ENCODE assay signal across 1 cellular context in genomic region chr1:53160924-53161378, GRCh38.
A peak's percentile ranks its signal among the peaks of the same experiment; 100 is the strongest.
TF ChIP-seq lines count a peak whose summit lies in the region.

No MANE protein-coding gene starts in this region.

TF ChIP-seq in HepG2, 621 proteins besides CTCF, POLR2A, EP300 and RAD21 (continued from another document and continues in another):
- TF ChIP-seq ZBTB4 (CRISPR knock-in tag; IDR thresholded peaks at IDR 0.05; ENCODE audit: borderline replicate concordance) (peak; percentile 91; the same call in 1 of the 2 replicates), PAXIP1 (CRISPR knock-in tag; conservative IDR thresholded peaks at IDR 0.05) (peak; percentile 100), FOXJ3 (CRISPR knock-in tag; IDR thresholded peaks at IDR 0.05; ENCODE audit: borderline replicate concordance) (peak; percentile 91), TERF1 (CRISPR knock-in tag; IDR thresholded peaks at IDR 0.05) (no peak), GLI4 (CRISPR knock-in tag; IDR thresholded peaks at IDR 0.05; ENCODE audit: borderline replicate concordance) (peak; percentile 26; the same call in 1 of the 2 replicates), NCOA5 (CRISPR knock-in tag; IDR thresholded peaks at IDR 0.05) (no peak), RBM22 (optimal IDR thresholded peaks at IDR 0.05; ENCODE audit: low read length) (peak; percentile 29), IRF9 (CRISPR knock-in tag; IDR thresholded peaks at IDR 0.05; ENCODE audit: borderline replicate concordance) (no peak; the same call in 1 of the 2 replicates), TCF12 (IDR thresholded peaks at IDR 0.05) (no peak), TCF12 (CRISPR knock-in tag; IDR thresholded peaks at IDR 0.05) (peak; percentile 81; the same call in 1 of the 2 replicates), ZNF441 (CRISPR knock-in tag; IDR thresholded peaks at IDR 0.05; ENCODE audit: borderline replicate concordance) (peak; percentile 77; the same call in 1 of the 2 replicates), CSRNP2 (CRISPR knock-in tag; conservative IDR thresholded peaks at IDR 0.05; ENCODE audit: low read depth) (no peak), ZNF282 (IDR thresholded peaks at IDR 0.05; ENCODE audit: partially characterized antibody) (no peak), AHDC1 (CRISPR knock-in tag; IDR thresholded peaks at IDR 0.05; ENCODE audit: borderline replicate concordance) (peak; percentile 94), STAT6 (CRISPR knock-in tag; IDR thresholded peaks at IDR 0.05; ENCODE audit: borderline replicate concordance) (peak; percentile 65; the same call in 1 of the 2 replicates), BRCA1 (CRISPR knock-in tag; IDR thresholded peaks at IDR 0.05) (no peak; the same call in 1 of the 2 replicates), AGO1 (IDR thresholded peaks at IDR 0.05; ENCODE audit: low read depth, low read length, poor library complexity, severe bottlenecking) (no peak), NCOR1 (IDR thresholded peaks at IDR 0.05; ENCODE audit: borderline replicate concordance, low read length) (peak; percentile 97), ZNF576 (CRISPR knock-in tag; IDR thresholded peaks at IDR 0.05) (no peak), CENPBD1 (CRISPR knock-in tag; IDR thresholded peaks at IDR 0.05; ENCODE audit: borderline replicate concordance, low read depth) (no peak), ZNF496 (CRISPR knock-in tag; IDR thresholded peaks at IDR 0.05; ENCODE audit: insufficient replicate concordance) (no peak), ISX (CRISPR knock-in tag; conservative IDR thresholded peaks at IDR 0.05) (no peak), ZBTB8A (CRISPR knock-in tag; IDR thresholded peaks at IDR 0.05; ENCODE audit: borderline replicate concordance, low read depth) (no peak), KAT7 (CRISPR knock-in tag; IDR thresholded peaks at IDR 0.05; ENCODE audit: borderline replicate concordance) (no peak), KLF16 (CRISPR knock-in tag; IDR thresholded peaks at IDR 0.05) (peak in 1 of 2 experiments; percentile 66; a peak in 1 of 4 replicates), SCMH1 (CRISPR knock-in tag; IDR thresholded peaks at IDR 0.05; ENCODE audit: borderline replicate concordance) (no peak), CBX5 (CRISPR knock-in tag; IDR thresholded peaks at IDR 0.05; ENCODE audit: borderline replicate concordance) (peak; percentile 88; the same call in 1 of the 2 replicates), ZNF781 (CRISPR knock-in tag; IDR thresholded peaks at IDR 0.05; ENCODE audit: borderline replicate concordance, not compliant biosample characterization) (peak; percentile 79), MTERF4 (CRISPR knock-in tag; IDR thresholded peaks at IDR 0.05) (no peak), ZNF639 (CRISPR knock-in tag; conservative IDR thresholded peaks at IDR 0.05) (no peak)
